ENCODE assay signal across 8 cellular contexts in genomic region chr5:177301503-177302165, GRCh38. TPM values are rescaled to one million over a fixed set of nuclear protein-coding genes. Genes with fewer than 3 reads are reported as not detected.
DNase-seq lines count a peak whose midpoint lies in the region; ATAC-seq and TF ChIP-seq lines count a peak whose summit lies in the region.

No MANE protein-coding gene starts in this region.

- peak overlapping the region; percentile 69 for H3K27ac ChIP-seq in OCI-LY1 (ENCODE audit: low read depth, low read length, poor library complexity, severe bottlenecking)
- H3K27ac ChIP-seq in stomach: peak overlapping the region; percentile 46 to 92 (median 87)
- H3K27ac ChIP-seq in right cardiac atrium (ENCODE audit: low read length): no peak overlapping the region

- H3K4me3 Mint-ChIP-seq in activated CD8-positive, alpha-beta memory T cell treated with anti-CD3 and anti-CD28 coated beads, Interleukin-2, amount 10 ng/mL, durations not matched to agents 7 days and 5 days: peak overlapping the region; percentile 89

- no peak overlapping the region for H2AFZ ChIP-seq in OCI-LY1 (ENCODE audit: low read length)

- H3K9ac ChIP-seq in OCI-LY1 (ENCODE audit: low read length): no peak overlapping the region

- H3K79me2 ChIP-seq in OCI-LY1 (ENCODE audit: insufficient read depth, low read length): peaks cover 13% of the 10 kb centered on the region

- H3K36me3 ChIP-seq in OCI-LY1 (ENCODE audit: insufficient read depth, low read length): peaks cover 48% of the 10 kb centered on the region
- peaks cover 15 to 41% (median 27%) of the 10 kb centered on the region in 4 donors for H3K36me3 ChIP-seq in stomach

- ATAC-seq in activated CD8-positive, alpha-beta memory T cell treated with anti-CD3 and anti-CD28 coated beads, Interleukin-2, amount 10 ng/mL, durations not matched to agents 7 days and 5 days: no peak
- ATAC-seq in GM21576 (IDR thresholded peaks at IDR 0.05; ENCODE audit: unreplicated experiment) (no peak), GM21390 (IDR thresholded peaks at IDR 0.05; ENCODE audit: unreplicated experiment) (no peak), right cardiac atrium (no peak)

- intact Hi-C loops in stomach (cut with DNase I; ENCODE audit: low total_unique reads): no loop called here
- intact Hi-C loops in right cardiac atrium (cut with DNase I): loop anchor here in 1 of 4 donors (10.0 kb wide), 1 partner anchor 187 kb away; no protein-coding TSS in a partner anchor

- H3K9me3 ChIP-seq in OCI-LY1 (ENCODE audit: low read length): no peaks in the 10 kb centered on the region
- H3K9me3 ChIP-seq in stomach: no peaks in the 10 kb centered on the region
- H3K9me3 ChIP-seq in right cardiac atrium (ENCODE audit: control insufficient read depth, low read length): no peaks in the 10 kb centered on the region

- no peak for TF ChIP-seq POLR2A in stomach (IDR thresholded peaks at IDR 0.05)

- TF ChIP-seq CTCF in OCI-LY1 (IDR thresholded peaks at IDR 0.05; ENCODE audit: low read length) (no peak), stomach (IDR thresholded peaks at IDR 0.05) (no peak)

- peaks cover 44% of the 10 kb centered on the region for H3K4me1 ChIP-seq in OCI-LY1 (ENCODE audit: insufficient read depth, low read length, severe bottlenecking)
- peaks cover 54 to 79% (median 63%) of the 10 kb centered on the region in 4 donors for H3K4me1 ChIP-seq in stomach
- peaks cover 18% of the 10 kb centered on the region for H3K4me1 ChIP-seq in right cardiac atrium (ENCODE audit: control insufficient read depth, insufficient read depth, low read length)

- H3K27ac Mint-ChIP-seq in activated CD8-positive, alpha-beta memory T cell treated with anti-CD3 and anti-CD28 coated beads, Interleukin-2, amount 10 ng/mL, durations not matched to agents 7 days and 5 days: peak overlapping the region; percentile 94

- CTCF ChIA-PET in activated CD8-positive, alpha-beta memory T cell treated with anti-CD3 and anti-CD28 coated beads, Interleukin-2, amount 10 ng/mL, durations not matched to agents 7 days and 5 days (lab: Charles Lee): interaction anchor here (0.7 to 4.9 kb wide), 8 partner anchors 8 to 191 kb away, joined by 3 to 34 read pairs (median 6); no protein-coding TSS in a partner anchor

- H3K9me3 Mint-ChIP-seq in activated CD8-positive, alpha-beta memory T cell treated with anti-CD3 and anti-CD28 coated beads, Interleukin-2, amount 10 ng/mL, durations not matched to agents 7 days and 5 days (ENCODE audit: low read depth): no peaks in the 10 kb centered on the region

- H3F3A ChIP-seq in OCI-LY1 (ENCODE audit: insufficient read depth, low read length): no peaks in the 10 kb centered on the region; the same call in 1 of the 2 replicates

- peaks cover 63% of the 10 kb centered on the region for H3K36me3 Mint-ChIP-seq in activated CD8-positive, alpha-beta memory T cell treated with anti-CD3 and anti-CD28 coated beads, Interleukin-2, amount 10 ng/mL, durations not matched to agents 7 days and 5 days

- H3K9me2 ChIP-seq in OCI-LY1 (ENCODE audit: low read depth, low read length): no peaks in the 10 kb centered on the region

- DNase-seq in activated CD8-positive, alpha-beta memory T cell treated with anti-CD3 and anti-CD28 coated beads, Interleukin-2, amount 10 ng/mL, durations not matched to agents 7 days and 5 days: no peak
- no peak for DNase-seq in activated CD8-positive, alpha-beta memory T cell treated with anti-CD3 and anti-CD28 coated beads, Interleukin-2, amount 50 U/mL, for 48 hours
- peak; percentile 25 for DNase-seq in glomerular visceral epithelial cell (ENCODE audit: extremely low spot score)
- DNase-seq in stomach: peak; percentile 67
- DNase-seq in right cardiac atrium: no peak

- peak overlapping the region; percentile 80; the same call in 1 of the 2 replicates for H3K4me2 ChIP-seq in OCI-LY1 (ENCODE audit: low read length)

- peaks cover 77% of the 10 kb centered on the region for H3K4me1 Mint-ChIP-seq in activated CD8-positive, alpha-beta memory T cell treated with anti-CD3 and anti-CD28 coated beads, Interleukin-2, amount 10 ng/mL, durations not matched to agents 7 days and 5 days

- no peaks in the 10 kb centered on the region for H4K20me1 ChIP-seq in OCI-LY1 (ENCODE audit: insufficient read depth, low read length)

- TF ChIP-seq EP300 in stomach (IDR thresholded peaks at IDR 0.05): no peak

- no peaks in the 10 kb centered on the region for H3K27me3 Mint-ChIP-seq in activated CD8-positive, alpha-beta memory T cell treated with anti-CD3 and anti-CD28 coated beads, Interleukin-2, amount 10 ng/mL, durations not matched to agents 7 days and 5 days

- H3K27me3 ChIP-seq in OCI-LY1 (ENCODE audit: insufficient read depth, low read length): no peaks in the 10 kb centered on the region
- H3K27me3 ChIP-seq in stomach: no peaks in the 10 kb centered on the region
- no peaks in the 10 kb centered on the region for H3K27me3 ChIP-seq in right cardiac atrium (ENCODE audit: control insufficient read depth, insufficient read depth)

- H3K4me3 ChIP-seq in OCI-LY1 (ENCODE audit: low read depth, low read length, poor library complexity, severe bottlenecking) (no peak overlapping the region), stomach (peak overlapping the region in 2 of 4 donors; percentile 84 to 88), right cardiac atrium (ENCODE audit: low read length) (no peak overlapping the region)

- WGBS in stomach, 5 donors: 52 to 60% (median 56%) methylated on average over 7 of the region's 7 CpGs
- WGBS in right cardiac atrium: 66% methylated on average over 7 of the region's 7 CpGs

RNA-seq across cellular contexts. Expression of gene RAB24, which starts 1.9 kb away (rescaled TPM):
- 10 to 100 TPM; 40.5 to 50.8 TPM for total RNA-seq in activated CD8-positive, alpha-beta memory T cell treated with anti-CD3 and anti-CD28 coated beads, Interleukin-2, amount 10 ng/mL, durations not matched to agents 7 days and 5 days
- 10 to 100 TPM in 4 of 5 donors, 1 to 10 TPM in 1; 1.8 to 87.2 (median 12.3) TPM for total RNA-seq in stomach
- polyA plus RNA-seq in stomach: 10 to 100 TPM; 31.5 to 65.3 (median 33.7) TPM
- total RNA-seq in right cardiac atrium: 10 to 100 TPM; 15.0 to 23.8 (median 20.6) TPM
- 28.6 TPM for polyA plus RNA-seq in right cardiac atrium

RNA-seq across cellular contexts. Expression of gene PRELID1, which starts 2.0 kb away (rescaled TPM):
- total RNA-seq in activated CD8-positive, alpha-beta memory T cell treated with anti-CD3 and anti-CD28 coated beads, Interleukin-2, amount 10 ng/mL, durations not matched to agents 7 days and 5 days: 100 to 1,000 TPM; 173 to 228 TPM
- total RNA-seq in stomach: 100 to 1,000 TPM in 3 of 5 donors, 10 to 100 TPM in 2; 82.4 to 201 (median 127) TPM
- 100 to 1,000 TPM; 140 to 177 (median 171) TPM for polyA plus RNA-seq in stomach
- 10 to 100 TPM; 40.4 to 55.7 (median 46.0) TPM for total RNA-seq in right cardiac atrium
- 43.3 TPM for polyA plus RNA-seq in right cardiac atrium

RNA-seq across cellular contexts. Expression of gene MXD3, which starts 10.1 kb away (rescaled TPM):
- 100 to 1,000 TPM in 1 of 2 experiments, 10 to 100 TPM in 1; 60.2 to 117 TPM for total RNA-seq in activated CD8-positive, alpha-beta memory T cell treated with anti-CD3 and anti-CD28 coated beads, Interleukin-2, amount 10 ng/mL, durations not matched to agents 7 days and 5 days
- total RNA-seq in stomach (10 to 100 TPM in 4 of 5 donors, 1 to 10 TPM in 1; 6.8 to 86.9 (median 25.0) TPM), right cardiac atrium (1 to 10 TPM; 2.4 to 3.6 (median 2.6) TPM)
- polyA plus RNA-seq in stomach (10 to 100 TPM in 2 of 3 donors, 1 to 10 TPM in 1; 7.6 to 17.8 (median 15.0) TPM), right cardiac atrium (1.7 TPM)

RNA-seq across cellular contexts. Expression of gene LMAN2, which starts 49.8 kb away (rescaled TPM):
- 100 to 1,000 TPM; 133 to 140 TPM for total RNA-seq in activated CD8-positive, alpha-beta memory T cell treated with anti-CD3 and anti-CD28 coated beads, Interleukin-2, amount 10 ng/mL, durations not matched to agents 7 days and 5 days
- total RNA-seq in stomach (100 to 1,000 TPM in 3 of 5 donors, 10 to 100 TPM in 2; 73.5 to 621 (median 187) TPM), right cardiac atrium (10 to 100 TPM; 59.0 to 74.3 (median 68.8) TPM)
- polyA plus RNA-seq in stomach (100 to 1,000 TPM in 1 of 3 donors, 10 to 100 TPM in 2; 92.9 to 135 (median 98.0) TPM), right cardiac atrium (109 TPM)

RNA-seq across cellular contexts. Expression of gene RGS14, which starts 56.1 kb away (rescaled TPM):
- total RNA-seq in activated CD8-positive, alpha-beta memory T cell treated with anti-CD3 and anti-CD28 coated beads, Interleukin-2, amount 10 ng/mL, durations not matched to agents 7 days and 5 days: 10 to 100 TPM; 52.3 to 93.0 TPM
- total RNA-seq in stomach: 100 to 1,000 TPM in 1 of 5 donors, 10 to 100 TPM in 1, 1 to 10 TPM in 2, not detected in 1; 4.2 to 100 (median 12.5) TPM
- 10 to 100 TPM; 19.0 to 34.3 (median 26.9) TPM for polyA plus RNA-seq in stomach
- total RNA-seq in right cardiac atrium: 1 to 10 TPM; 3.8 to 5.1 (median 4.2) TPM
- 4.6 TPM for polyA plus RNA-seq in right cardiac atrium

Comparison
In these comparisons a context has a peak if more than half of its experiments do, and no peak if none do; other contexts are left out.
1. DNase-seq: peak in glomerular visceral epithelial cell (single experiment) and stomach (single experiment); none in activated CD8-positive, alpha-beta memory T cell treated with anti-CD3 and anti-CD28 coated beads, Interleukin-2, amount 10 ng/mL, durations not matched to agents 7 days and 5 days (single experiment), activated CD8-positive, alpha-beta memory T cell treated with anti-CD3 and anti-CD28 coated beads, Interleukin-2, amount 50 U/mL, for 48 hours (single experiment) and right cardiac atrium (0 of 3).